In genomic region chr20:14337400-14338171, GRCh38 we compare ENCODE assay signal across 8 cellular contexts. TPM values are rescaled to one million over a fixed set of nuclear protein-coding genes. Genes with fewer than 3 reads are reported as not detected.
A peak's percentile ranks its signal among the peaks of the same experiment; 100 is the strongest.
DNase-seq lines count a peak whose midpoint lies in the region; ATAC-seq and TF ChIP-seq lines count a peak whose summit lies in the region.

TSS of gene FLRT3 (minus strand) at chr20:14337612. CDS start at chr20:14327506, 10,106 bp downstream.

- H3K36me3 ChIP-seq in adipocyte (ENCODE audit: control insufficient read depth, insufficient read depth, low read length, severe bottlenecking) (no peaks in the 10 kb centered on the region), ovary (no peaks in the 10 kb centered on the region)

- H3K27me3 ChIP-seq in adipocyte (replicated peaks; ENCODE audit: control insufficient read depth, insufficient read depth, low read length) (no peaks in the 10 kb centered on the region), ovary (no peaks in the 10 kb centered on the region)

- H3K27ac ChIP-seq in ovary = peak within 1 kb of the TSS in 1 of 2 donors; percentile 33

- H3K9ac ChIP-seq in adipocyte (ENCODE audit: low read length) = peak within 1 kb of the TSS; percentile 84

- H3K4me1 ChIP-seq in adipocyte (ENCODE audit: control insufficient read depth, insufficient read depth, low read length) (peaks cover 26% of the 10 kb centered on the region), ovary (ENCODE audit: insufficient read depth) (no peaks in the 10 kb centered on the region)

- 13 to 17% (median 17%) methylated on average over 12 of the region's 12 CpGs for WGBS in ovary, 3 donors

- ATAC-seq in GM19395 (IDR thresholded peaks at IDR 0.05; ENCODE audit: unreplicated experiment) (peak; percentile 99), HG03432 (IDR thresholded peaks at IDR 0.05; ENCODE audit: unreplicated experiment) (peak; percentile 97)
- no peak for ATAC-seq in effector memory CD8-positive, alpha-beta T cell (replicated peaks)

- peak; percentile 77 for DNase-seq in Calu3
- peak; percentile 78 for DNase-seq in NCI-H226
- peak; percentile 98 for DNase-seq in adipocyte (ENCODE audit: low read depth)
- peak; percentile 59 for DNase-seq in cardiac septum (ENCODE audit: low spot score)
- peak; percentile 74 to 83 (median 80) for DNase-seq in ovary
- no peak for DNase-seq in effector memory CD8-positive, alpha-beta T cell

- intact Hi-C loops in Calu3 (cut with micrococcal nuclease; ENCODE audit: unreplicated experiment) (loop anchor here (2.0 to 10.0 kb wide), 7 partner anchors 75 to 1647 kb away; no protein-coding TSS in a partner anchor), cardiac septum (cut with DNase I) (no loop called here), ovary (cut with DNase I) (no loop called here)

- H3K36me3 Mint-ChIP-seq in Calu3 (ENCODE audit: insufficient read depth, unreplicated experiment) = peaks cover 14% of the 10 kb centered on the region
- H3K36me3 Mint-ChIP-seq in effector memory CD8-positive, alpha-beta T cell (ENCODE audit: insufficient read depth) = no peaks in the 10 kb centered on the region

- no peak for TF ChIP-seq EP300 in ovary (IDR thresholded peaks at IDR 0.05)

- H3K4me1 Mint-ChIP-seq in Calu3 (ENCODE audit: low read depth, unreplicated experiment) = peaks cover 9% of the 10 kb centered on the region
- no peaks in the 10 kb centered on the region for H3K4me1 Mint-ChIP-seq in effector memory CD8-positive, alpha-beta T cell (ENCODE audit: low read depth in 2 of 2)

- peak; percentile 62 for TF ChIP-seq POLR2A in ovary (IDR thresholded peaks at IDR 0.05)

- TF ChIP-seq CTCF in Calu3 (IDR thresholded peaks at IDR 0.05; ENCODE audit: unreplicated experiment) (peak; percentile 46), ovary (IDR thresholded peaks at IDR 0.05) (peak; percentile 53 to 88 (median 69))

- no peaks in the 10 kb centered on the region for H3K9me3 Mint-ChIP-seq in Calu3 (ENCODE audit: low read depth, unreplicated experiment)
- H3K9me3 Mint-ChIP-seq in effector memory CD8-positive, alpha-beta T cell = no peaks in the 10 kb centered on the region

- no peaks in the 10 kb centered on the region for H3K27me3 Mint-ChIP-seq in Calu3 (ENCODE audit: unreplicated experiment)
- H3K27me3 Mint-ChIP-seq in effector memory CD8-positive, alpha-beta T cell = no peaks in the 10 kb centered on the region

- BruUV-seq in Calu3 (replicated peaks; lab: Mats Ljungman, UMichigan) = no TSS peak

- peak within 1 kb of the TSS; percentile 61 for H3K27ac Mint-ChIP-seq in Calu3 (ENCODE audit: unreplicated experiment)
- no peak within 1 kb of the TSS for H3K27ac Mint-ChIP-seq in effector memory CD8-positive, alpha-beta T cell

- H3K9me3 ChIP-seq in adipocyte (ENCODE audit: control insufficient read depth, low read length) (no peaks in the 10 kb centered on the region), ovary (no peaks in the 10 kb centered on the region)

- H3K4me3 ChIP-seq in adipocyte (ENCODE audit: low read length) (peak within 1 kb of the TSS; percentile 90), ovary (peak within 1 kb of the TSS; percentile 28)

- peak within 1 kb of the TSS; percentile 72 for H3K4me3 Mint-ChIP-seq in Calu3 (ENCODE audit: low read depth, unreplicated experiment)
- H3K4me3 Mint-ChIP-seq in effector memory CD8-positive, alpha-beta T cell = no peak within 1 kb of the TSS

- CTCF ChIA-PET in Calu3 (lab: Charles Lee) = interaction anchor here (0.5 to 1.6 kb wide), 11 partner anchors 17 to 649 kb away, joined by 3 to 8 read pairs (median 3); no protein-coding TSS in a partner anchor

RNA-seq across cellular contexts. Expression of gene FLRT3, which starts in this region (rescaled TPM):
- total RNA-seq in Calu3 (2022) (4.6 and 9.5 TPM in 2 replicates), cardiac septum (0.22 TPM), ovary (10 to 100 TPM in 4 of 7 donors, 1 to 10 TPM in 3; 4.8 to 30.8 (median 10.1) TPM)
- polyA plus RNA-seq in ovary = 10 to 100 TPM in 1 of 2 donors, 1 to 10 TPM in 1; 9.0 to 13.0 TPM

Comparison
In these comparisons a context has a peak if more than half of its experiments do, and no peak if none do; other contexts are left out.
1. Peak in DNase-seq in cardiac septum; RNA of the gene not detected or under 1 TPM.
2. DNase-seq: peak in Calu3 (single experiment), NCI-H226 (single experiment), adipocyte (single experiment) and ovary (5 of 5); none in effector memory CD8-positive, alpha-beta T cell (0 of 3).